In the genomic region with DNA sequence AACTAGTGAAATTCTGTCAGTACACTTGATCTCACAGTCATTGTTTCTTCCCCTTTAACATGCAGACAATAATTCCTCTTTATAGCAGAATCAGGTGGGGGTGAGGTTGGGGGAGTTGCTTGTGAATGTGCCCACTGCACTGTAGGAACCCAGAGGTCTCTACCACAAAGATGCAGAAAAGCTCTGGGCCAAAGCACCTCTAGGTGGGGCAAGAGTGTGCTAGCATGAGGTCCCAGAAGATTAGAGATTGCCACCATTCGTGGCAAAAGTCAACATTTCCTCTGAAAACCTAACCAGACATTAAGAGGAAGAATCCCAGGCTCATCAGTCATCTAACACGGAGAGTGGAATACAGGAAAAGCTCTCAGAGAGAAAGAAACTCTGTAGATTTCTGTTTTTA, we compare ENCODE assay signal across 10 cellular contexts.
DNase-seq lines count a peak whose midpoint lies in the region; ATAC-seq, FAIRE-seq and TF ChIP-seq lines count a peak whose summit lies in the region.
"Had no signal": no experiment of that assay in that cellular context is flagged by ENCODE, and none has a peak within 500 bp of the region (broad histone marks: within the 10 kb centered on the region; RNA-seq: fewer than 3 reads in every experiment).

No MANE protein-coding gene starts in this region.

- TF ChIP-seq EP300 in HepG2 (IDR thresholded peaks at IDR 0.05; ENCODE audit: low read depth in 2 of 2, low read length in 2 of 2), result no peak
- no peak for TF ChIP-seq EP300 in HepG2 (CRISPR knock-in tag; IDR thresholded peaks at IDR 0.05; ENCODE audit: borderline replicate concordance)

- H3K9me3 ChIP-seq in RWPE2 (ENCODE audit: severe bottlenecking), result no peaks in the 10 kb centered on the region
- peaks cover under 1% of the 10 kb centered on the region; the same call in 1 of the 2 replicates for H3K9me3 ChIP-seq in HepG2 (ENCODE audit: low read length)

- no peak for TF ChIP-seq POLR2A in HepG2 (IDR thresholded peaks at IDR 0.05; ENCODE audit: insufficient read depth in 1 of 2, low read depth in 2 of 2, low read length in 2 of 2)

- DNase-seq in CD1c-positive myeloid dendritic cell (ENCODE audit: extremely low spot score) (peak; percentile 32), RWPE2 (ENCODE audit: low spot score) (no peak), HepG2 (ENCODE audit: low spot score) (no peak), HPDE6-E6E7 (ENCODE audit: extremely low spot score) (no peak), NCI-H526 (lab: John Stamatoyannopoulos, UW) (no peak)
- DNase-seq in activated CD4-positive, alpha-beta T cell treated with anti-CD3 and anti-CD28 coated beads, Interleukin-2, amount 50 U/mL, for 1 hour, result no peak
- DNase-seq: NCI-H1417 treated with DMSO at 0.1 percent for 48 hours had no signal

- no peak overlapping the region for H3K4me2 ChIP-seq in HepG2 (ENCODE audit: low read depth, low read length)

- POLR2A ChIA-PET in HepG2 (lab: Yijun Ruan, JAX), result no interaction called here

- intact Hi-C loops in HepG2 (cut with micrococcal nuclease; ENCODE audit: unreplicated experiment), result no loop called here

- no peak overlapping the region for H2AFZ ChIP-seq in HepG2 (ENCODE audit: low read length)

- no peak for FAIRE-seq in HepG2 (lab: Jason Lieb, UNC)

- no peak overlapping the region for H3K9ac ChIP-seq in HepG2 (ENCODE audit: insufficient read depth, low read depth, low read length)

- TF ChIP-seq CTCF in RWPE2 (IDR thresholded peaks at IDR 0.05; ENCODE audit: poor library complexity, severe bottlenecking) (peak; percentile 64), HepG2 (CRISPR knock-in tag; IDR thresholded peaks at IDR 0.05) (peak; percentile 21; the same call in 1 of the 2 replicates)

- no TSS peak for BruUV-seq in HepG2 (replicated peaks; lab: Mats Ljungman, UMichigan)

- H3K4me1 ChIP-seq in RWPE2 (ENCODE audit: insufficient read depth, poor library complexity, severe bottlenecking) (peaks cover 34% of the 10 kb centered on the region), HepG2 (ENCODE audit: insufficient read depth, low read length) (no peaks in the 10 kb centered on the region)

- no peaks in the 10 kb centered on the region for H4K20me1 ChIP-seq in HepG2 (ENCODE audit: insufficient read depth, low read length)

- H3K27me3 ChIP-seq in RWPE2 (ENCODE audit: insufficient read depth, poor library complexity, severe bottlenecking), result no peaks in the 10 kb centered on the region
- no peaks in the 10 kb centered on the region; a peak in 2 of 5 replicates for H3K27me3 ChIP-seq in HepG2 (ENCODE audit: control insufficient read depth in 1 of 2, insufficient read depth in 2 of 2, low read length in 2 of 2)

- 12% methylated on average over 2 of the region's 2 CpGs for whole genome bisulfite sequencing in HepG2 (ENCODE audit: low lambda C conversion rate)

- no peaks in the 10 kb centered on the region for H3K79me2 ChIP-seq in HepG2 (ENCODE audit: insufficient read depth, low read length)

- in situ Hi-C loops in HepG2 (cut with HindIII; ENCODE audit: extremely low pct_ligation_motif_present, low pct_unique_long_range_greater_than_20kb), result no loop called here

- no peak overlapping the region for H3K4me3 ChIP-seq in RWPE2 (ENCODE audit: severe bottlenecking)
- H3K4me3 ChIP-seq in HepG2 (replicated peaks in 1 of 3; ENCODE audit: insufficient read depth in 1 of 3, low read depth in 2 of 3, low read length in 3 of 3), result no peak overlapping the region

- ATAC-seq in GM21447 (IDR thresholded peaks at IDR 0.05; ENCODE audit: unreplicated experiment) (peak; percentile 61), RWPE2 (ENCODE audit: low read depth) (no peak), HepG2 (peak; percentile 37; the same call in 2 of the 3 replicates), HG02763 (IDR thresholded peaks at IDR 0.05; ENCODE audit: unreplicated experiment) (no peak)

- H3K27ac ChIP-seq in RWPE2 (ENCODE audit: poor library complexity, severe bottlenecking), result no peak overlapping the region
- H3K27ac ChIP-seq in HepG2 (ENCODE audit: extremely low read length, insufficient read depth, low read length), result no peak overlapping the region
- H3K27ac ChIP-seq: epithelial cell of prostate had no signal

- no peaks in the 10 kb centered on the region for H3K36me3 ChIP-seq in RWPE2 (ENCODE audit: low read depth)
- no peaks in the 10 kb centered on the region for H3K36me3 ChIP-seq in HepG2 (replicated peaks in 1 of 2; ENCODE audit: control insufficient read depth in 1 of 2, insufficient read depth in 2 of 2, low read length in 2 of 2)

- CTCF ChIA-PET in HepG2 (lab: Yijun Ruan, JAX; ENCODE audit: low intra/inter-chr PET ratio, low total read pairs), result no interaction called here

- TF ChIP-seq RAD21 in HepG2 (CRISPR knock-in tag; IDR thresholded peaks at IDR 0.05), result no peak

TF ChIP-seq in HepG2, 621 proteins besides CTCF, POLR2A, EP300 and RAD21:
- TF ChIP-seq SRF (IDR thresholded peaks at IDR 0.05; ENCODE audit: low read depth, low read length), result no peak
- TF ChIP-seq TOPORS (CRISPR knock-in tag; IDR thresholded peaks at IDR 0.05), result no peak
- TF ChIP-seq, protein P1, sequence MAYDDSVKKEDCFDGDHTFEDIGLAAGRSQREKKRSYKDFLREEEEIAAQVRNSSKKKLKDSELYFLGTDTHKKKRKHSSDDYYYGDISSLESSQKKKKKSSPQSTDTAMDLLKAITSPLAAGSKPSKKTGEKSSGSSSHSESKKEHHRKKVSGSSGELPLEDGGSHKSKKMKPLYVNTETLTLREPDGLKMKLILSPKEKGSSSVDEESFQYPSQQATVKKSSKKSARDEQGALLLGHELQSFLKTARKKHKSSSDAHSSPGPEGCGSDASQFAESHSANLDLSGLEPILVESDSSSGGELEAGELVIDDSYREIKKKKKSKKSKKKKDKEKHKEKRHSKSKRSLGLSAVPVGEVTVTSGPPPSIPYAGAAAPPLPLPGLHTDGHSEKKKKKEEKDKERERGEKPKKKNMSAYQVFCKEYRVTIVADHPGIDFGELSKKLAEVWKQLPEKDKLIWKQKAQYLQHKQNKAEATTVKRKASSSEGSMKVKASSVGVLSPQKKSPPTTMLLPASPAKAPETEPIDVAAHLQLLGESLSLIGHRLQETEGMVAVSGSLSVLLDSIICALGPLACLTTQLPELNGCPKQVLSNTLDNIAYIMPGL (CRISPR knock-in tag; IDR thresholded peaks at IDR 0.05; ENCODE audit: borderline replicate concordance in 1 of 2, low read depth in 1 of 2), result no peak
- TF ChIP-seq TBP (CRISPR knock-in tag; IDR thresholded peaks at IDR 0.05), result no peak
- TF ChIP-seq STAG1 (CRISPR knock-in tag; IDR thresholded peaks at IDR 0.05), result peak; percentile 29; the same call in 1 of the 2 replicates

Comparison
In these comparisons a context has a peak if more than half of its experiments do, and no peak if none do; other contexts are left out.
1. ATAC-seq: peak in GM21447 (single experiment) and HepG2 (single experiment); none in RWPE2 (single experiment) and HG02763 (single experiment).